In the genomic region with DNA sequence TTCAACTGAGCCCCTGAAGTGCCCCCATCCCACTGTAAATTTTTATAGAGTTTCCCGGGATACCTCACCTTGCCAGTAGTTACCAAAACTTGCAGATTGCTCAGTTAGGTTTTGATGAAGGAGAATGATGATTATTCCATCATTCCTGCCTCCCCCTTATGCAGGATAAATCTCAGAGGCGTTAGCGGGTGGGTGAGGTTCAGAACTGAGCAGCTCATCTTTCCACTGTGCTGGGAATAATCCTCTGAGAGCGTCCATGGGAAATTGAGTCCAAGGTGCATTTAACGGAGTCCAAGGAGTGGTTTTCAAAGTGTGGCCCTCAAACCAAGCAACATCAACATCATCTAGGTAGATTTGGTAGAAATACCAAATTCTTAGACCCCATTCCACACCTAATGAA, we compare ENCODE assay signal across 41 cellular contexts. TPM values are rescaled to one million over a fixed set of nuclear protein-coding genes. Genes with fewer than 3 reads are reported as not detected.
"Had no signal": no experiment of that assay in that cellular context is flagged by ENCODE, and none has a peak within 500 bp of the region (broad histone marks: within the 10 kb centered on the region; RNA-seq: fewer than 3 reads in every experiment).

No MANE protein-coding gene starts in this region.

- H3K27ac Mint-ChIP-seq: activated naive CD4-positive, alpha-beta T cell treated with anti-CD3 and anti-CD28 coated beads for 36 hours; activated naive CD4-positive, alpha-beta T cell treated with anti-CD3 and anti-CD28 coated beads, Interleukin-2, amount 10 ng/mL, durations not matched to agents 7 days and 5 days; activated naive CD4-positive, alpha-beta T cell treated with anti-CD3 and anti-CD28 coated beads, Interleukin-2, amount 50 U/mL, for 24 hours; activated naive CD4-positive, alpha-beta T cell treated with anti-CD3 and anti-CD28 coated beads, Interleukin-2, amount 50 U/mL, for 72 hours; activated naive CD8-positive, alpha-beta T cell; activated naive CD8-positive, alpha-beta T cell treated with anti-CD3 and anti-CD28 coated beads for 36 hours; activated naive CD8-positive, alpha-beta T cell treated with anti-CD3 and anti-CD28 coated beads, Interleukin-2, amount 10 ng/mL, durations not matched to agents 7 days and 5 days; activated naive CD8-positive, alpha-beta T cell treated with anti-CD3 and anti-CD28 coated beads, Interleukin-2, amount 50 U/mL, for 24 hours; activated T-cell treated with anti-CD3 and anti-CD28 coated beads, Interleukin-2, amount 50 U/mL, for 24 hours; activated T-cell treated with anti-CD3 and anti-CD28 coated beads, Interleukin-2, amount 50 U/mL, for 72 hours; activated T-helper 1 cell treated with anti-CD3 and anti-CD28 coated beads, Interleukin-12 subunit alpha, Interleukin-12 subunit beta, Interleukin-2, Interleukin-4 antibody, amounts not matched to agents 30 ng/mL and 10 ng/mL and 1 ng/mL, durations not matched to agents 14 hours and 24 hours and 36 hours; activated T-helper 17 cell treated with anti-CD3 and anti-CD28 coated beads, Interleukin-2, amount 50 U/mL, for 72 hours; activated T-helper 2 cell treated with anti-CD3 and anti-CD28 coated beads, Interferon-gamma antibody, Interleukin-2, Interleukin-4, amounts not matched to agents 10 μg/mL and 5 μg/mL and 100 μg/mL, durations not matched to agents 14 hours and 24 hours and 36 hours; brain had no signal

- DNase-seq: activated effector memory CD4-positive, alpha-beta T cell treated with anti-CD3 and anti-CD28 coated beads, Interleukin-2, amount 50 U/mL, for 16 hours; activated effector memory CD4-positive, alpha-beta T cell treated with Interleukin-2 at 50 U/mL for 16 hours; activated gamma-delta T cell; activated gamma-delta T cell treated with Interleukin-2 at 50 U/mL for 16 hours; activated naive CD4-positive, alpha-beta T cell; activated naive CD4-positive, alpha-beta T cell treated with anti-CD3 and anti-CD28 coated beads for 36 hours; activated naive CD4-positive, alpha-beta T cell treated with anti-CD3 and anti-CD28 coated beads, Interleukin-2, amount 10 ng/mL, durations not matched to agents 7 days and 5 days; activated naive CD4-positive, alpha-beta T cell treated with anti-CD3 and anti-CD28 coated beads, Interleukin-2, amount 50 U/mL, for 16 hours; activated naive CD4-positive, alpha-beta T cell treated with Interleukin-2 at 50 U/mL for 16 hours; activated naive CD8-positive, alpha-beta T cell treated with anti-CD3 and anti-CD28 coated beads for 36 hours; activated naive CD8-positive, alpha-beta T cell treated with anti-CD3 and anti-CD28 coated beads, Interleukin-2, amount 10 ng/mL, durations not matched to agents 7 days and 5 days; activated naive CD8-positive, alpha-beta T cell treated with anti-CD3 and anti-CD28 coated beads, Interleukin-2, amount 50 U/mL, for 24 hours; activated T-cell treated with anti-CD3 and anti-CD28 coated beads, Interleukin-2, amount 50 U/mL, for 24 hours; activated T-cell treated with anti-CD3 and anti-CD28 coated beads, Interleukin-2, amount 50 U/mL, for 4 hours; activated T-cell treated with anti-CD3 and anti-CD28 coated beads, Interleukin-2, amount 50 U/mL, for 48 hours; activated T-cell treated with anti-CD3 and anti-CD28 coated beads, Interleukin-2, amount 50 U/mL, for 72 hours; adrenal gland; amniotic stem cell; amygdala; anterior cingulate cortex; aorta; body of pancreas; brain microvascular endothelial cell; central memory CD4-positive, alpha-beta T cell; cerebellar nuclear complex had no signal

- ATAC-seq: activated naive CD4-positive, alpha-beta T cell treated with anti-CD3 and anti-CD28 coated beads, Interleukin-2, amount 50 U/mL, for 72 hours; activated naive CD8-positive, alpha-beta T cell treated with anti-CD3 and anti-CD28 coated beads, Interleukin-2, amount 50 U/mL, for 24 hours; activated T-cell treated with anti-CD3 and anti-CD28 coated beads, Interleukin-2, amount 50 U/mL, for 4 hours; activated T-cell treated with anti-CD3 and anti-CD28 coated beads, Interleukin-2, amount 50 U/mL, for 72 hours; activated T-helper 17 cell treated with anti-CD3 and anti-CD28 coated beads, Interleukin-2, amount 50 U/mL, for 72 hours; body of pancreas had no signal

- H3K9me3 ChIP-seq: adrenal gland, ascending aorta, body of pancreas, breast epithelium had no signal

- H3K36me3 Mint-ChIP-seq: activated naive CD4-positive, alpha-beta T cell treated with anti-CD3 and anti-CD28 coated beads, Interleukin-2, amount 10 ng/mL, durations not matched to agents 7 days and 5 days; activated naive CD4-positive, alpha-beta T cell treated with anti-CD3 and anti-CD28 coated beads, Interleukin-2, amount 50 U/mL, for 24 hours; activated naive CD4-positive, alpha-beta T cell treated with anti-CD3 and anti-CD28 coated beads, Interleukin-2, amount 50 U/mL, for 72 hours; activated naive CD8-positive, alpha-beta T cell; activated naive CD8-positive, alpha-beta T cell treated with anti-CD3 and anti-CD28 coated beads for 36 hours; activated naive CD8-positive, alpha-beta T cell treated with anti-CD3 and anti-CD28 coated beads, Interleukin-2, amount 10 ng/mL, durations not matched to agents 7 days and 5 days; brain had no signal

- H3K27me3 Mint-ChIP-seq: activated T-helper 17 cell treated with anti-CD3 and anti-CD28 coated beads, Interleukin-2, amount 50 U/mL, for 72 hours; brain had no signal

- H3K4me3 Mint-ChIP-seq: activated naive CD4-positive, alpha-beta T cell treated with anti-CD3 and anti-CD28 coated beads for 36 hours; activated naive CD4-positive, alpha-beta T cell treated with anti-CD3 and anti-CD28 coated beads, Interleukin-2, amount 10 ng/mL, durations not matched to agents 7 days and 5 days; activated naive CD4-positive, alpha-beta T cell treated with anti-CD3 and anti-CD28 coated beads, Interleukin-2, amount 50 U/mL, for 24 hours; activated naive CD8-positive, alpha-beta T cell; activated naive CD8-positive, alpha-beta T cell treated with anti-CD3 and anti-CD28 coated beads for 36 hours; activated naive CD8-positive, alpha-beta T cell treated with anti-CD3 and anti-CD28 coated beads, Interleukin-2, amount 10 ng/mL, durations not matched to agents 7 days and 5 days; activated naive CD8-positive, alpha-beta T cell treated with anti-CD3 and anti-CD28 coated beads, Interleukin-2, amount 50 U/mL, for 24 hours; activated T-cell treated with anti-CD3 and anti-CD28 coated beads, Interleukin-2, amount 50 U/mL, for 24 hours; activated T-cell treated with anti-CD3 and anti-CD28 coated beads, Interleukin-2, amount 50 U/mL, for 4 hours; activated T-cell treated with anti-CD3 and anti-CD28 coated beads, Interleukin-2, amount 50 U/mL, for 72 hours; activated T-helper 1 cell treated with anti-CD3 and anti-CD28 coated beads, Interleukin-12 subunit alpha, Interleukin-12 subunit beta, Interleukin-2, Interleukin-4 antibody, amounts not matched to agents 30 ng/mL and 10 ng/mL and 1 ng/mL, durations not matched to agents 14 hours and 24 hours and 36 hours; activated T-helper 17 cell treated with anti-CD3 and anti-CD28 coated beads, Interleukin-2, amount 50 U/mL, for 72 hours; brain; central memory CD8-positive, alpha-beta T cell had no signal

- H3K4me1 Mint-ChIP-seq: activated naive CD4-positive, alpha-beta T cell treated with anti-CD3 and anti-CD28 coated beads, Interleukin-2, amount 10 ng/mL, durations not matched to agents 7 days and 5 days; activated naive CD4-positive, alpha-beta T cell treated with anti-CD3 and anti-CD28 coated beads, Interleukin-2, amount 50 U/mL, for 24 hours; activated naive CD8-positive, alpha-beta T cell treated with anti-CD3 and anti-CD28 coated beads for 36 hours; activated naive CD8-positive, alpha-beta T cell treated with anti-CD3 and anti-CD28 coated beads, Interleukin-2, amount 10 ng/mL, durations not matched to agents 7 days and 5 days; activated naive CD8-positive, alpha-beta T cell treated with anti-CD3 and anti-CD28 coated beads, Interleukin-2, amount 50 U/mL, for 24 hours; activated T-helper 17 cell treated with anti-CD3 and anti-CD28 coated beads, Interleukin-2, amount 50 U/mL, for 72 hours; brain; central memory CD8-positive, alpha-beta T cell had no signal

RNA-seq across cellular contexts. Expression of a gene that starts 18.7 kb away (rescaled TPM):
- total RNA-seq: activated naive CD4-positive, alpha-beta T cell treated with anti-CD3 and anti-CD28 coated beads for 36 hours; activated naive CD4-positive, alpha-beta T cell treated with anti-CD3 and anti-CD28 coated beads, Interleukin-2, amount 50 U/mL, for 72 hours; activated naive CD8-positive, alpha-beta T cell treated with anti-CD3 and anti-CD28 coated beads for 36 hours; activated naive CD8-positive, alpha-beta T cell treated with anti-CD3 and anti-CD28 coated beads, Interleukin-2, amount 10 ng/mL, durations not matched to agents 7 days and 5 days; activated T-cell treated with anti-CD3 and anti-CD28 coated beads, Interleukin-2, amount 50 U/mL, for 4 hours; activated T-cell treated with anti-CD3 and anti-CD28 coated beads, Interleukin-2, amount 50 U/mL, for 72 hours; activated T-helper 1 cell treated with anti-CD3 and anti-CD28 coated beads, Interleukin-12 subunit alpha, Interleukin-12 subunit beta, Interleukin-2, Interleukin-4 antibody, amounts not matched to agents 30 ng/mL and 10 ng/mL and 1 ng/mL, durations not matched to agents 14 hours and 24 hours and 36 hours; activated T-helper 17 cell treated with anti-CD3 and anti-CD28 coated beads, Interleukin-2, amount 50 U/mL, for 72 hours; activated T-helper 2 cell treated with anti-CD3 and anti-CD28 coated beads, Interferon-gamma antibody, Interleukin-2, Interleukin-4, amounts not matched to agents 10 μg/mL and 5 μg/mL and 100 μg/mL, durations not matched to agents 14 hours and 24 hours and 36 hours; adrenal gland; aorta; ascending aorta; astrocyte; body of pancreas; breast epithelium; bronchial epithelial cell; cardiac muscle cell; cardiac septum; cerebellum; chondrocyte had no signal
